Comparison of ENCODE assay signal across 22 cellular contexts in genomic region chr19:2686347-2686746, GRCh38. TPM values are rescaled to one million over a fixed set of nuclear protein-coding genes. Genes with fewer than 3 reads are reported as not detected.
DNase-seq lines count a peak whose midpoint lies in the region; ATAC-seq, FAIRE-seq and TF ChIP-seq lines count a peak whose summit lies in the region.
"Had no signal": no experiment of that assay in that cellular context is flagged by ENCODE, and none has a peak within 500 bp of the region (broad histone marks: within the 10 kb centered on the region; RNA-seq: fewer than 3 reads in every experiment).

No MANE protein-coding gene starts in this region.

- DNase-seq in left ventricle myocardium superior, result no peak
- no peak for DNase-seq in right cardiac atrium
- peak; percentile 36 for DNase-seq in osteoblast (ENCODE audit: insufficient read length, low spot score, missing footprints)
- DNase-seq in upper lobe of left lung, result no peak
- no peak for DNase-seq in NCI-H774 (lab: John Stamatoyannopoulos, UW)
- DNase-seq in RCC 7860 (ENCODE audit: low spot score), result no peak
- DNase-seq: Calu3; CD8-positive, alpha-beta T cell; HCEC 1CT; NCI-H1105; NCI-H2081; NCI-H446; NCI-H526 treated with DMSO at 0.1 percent for 48 hours; OCI-M1 had no signal

- H3K27me3 ChIP-seq in right cardiac atrium (ENCODE audit: control insufficient read depth, insufficient read depth) (no peaks in the 10 kb centered on the region), osteoblast (ENCODE audit: insufficient read depth, low read length) (no peaks in the 10 kb centered on the region), upper lobe of left lung (no peaks in the 10 kb centered on the region)
- H3K27me3 ChIP-seq: BLaER1 treated with 17β-estradiol and CSF1 and Interleukin-3, amounts not matched to agents 10 nM and 100 nM; SJCRH30 had no signal

- H3K9me3 ChIP-seq in right cardiac atrium (ENCODE audit: control insufficient read depth, low read length), result no peaks in the 10 kb centered on the region
- H3K9me3 ChIP-seq in osteoblast (ENCODE audit: low read depth, low read length), result no peaks in the 10 kb centered on the region
- H3K9me3 ChIP-seq in upper lobe of left lung, result no peaks in the 10 kb centered on the region
- H3K9me3 ChIP-seq: SJCRH30 had no signal

- H3K79me2 ChIP-seq in osteoblast (ENCODE audit: insufficient read depth, low read length), result no peaks in the 10 kb centered on the region

- no peak for TF ChIP-seq EP300 in upper lobe of left lung (IDR thresholded peaks at IDR 0.05)

- ATAC-seq in left ventricle myocardium superior, result peak; percentile 34
- no peak for ATAC-seq in right cardiac atrium
- no peak for ATAC-seq in upper lobe of left lung (ENCODE audit: low FRiP score in 2 of 2)
- ATAC-seq: CD8-positive, alpha-beta T cell had no signal

- TF ChIP-seq CTCF in osteoblast (IDR thresholded peaks at IDR 0.05; ENCODE audit: extremely low read depth, low read depth, low read length) (no peak), upper lobe of left lung (IDR thresholded peaks at IDR 0.05) (no peak)

- no peak overlapping the region for H3K4me2 ChIP-seq in osteoblast (ENCODE audit: insufficient read depth, low read length)
- H3K4me2 ChIP-seq: GM23338 had no signal

- H3K4me3 ChIP-seq in right cardiac atrium (ENCODE audit: low read length) (no peak overlapping the region), osteoblast (ENCODE audit: insufficient read depth, low read length) (no peak overlapping the region), upper lobe of left lung (no peak overlapping the region)
- H3K4me3 ChIP-seq: BLaER1 treated with 17β-estradiol and CSF1 and Interleukin-3, amounts not matched to agents 10 nM and 100 nM; GM23338 had no signal

- no peak overlapping the region for H3K27ac ChIP-seq in right cardiac atrium (ENCODE audit: low read length)
- H3K27ac ChIP-seq in cingulate gyrus (ENCODE audit: low read depth, low read length), result peak overlapping the region; percentile 86
- no peak overlapping the region for H3K27ac ChIP-seq in osteoblast (ENCODE audit: low read depth, low read length)
- peak overlapping the region; percentile 60 to 86 (median 72) for H3K27ac ChIP-seq in upper lobe of left lung

- H4K20me1 ChIP-seq in osteoblast (ENCODE audit: insufficient read depth, low read length), result no peaks in the 10 kb centered on the region
- H4K20me1 ChIP-seq: BLaER1 treated with 17β-estradiol and CSF1 and Interleukin-3, amounts not matched to agents 10 nM and 100 nM had no signal

- no peak overlapping the region for H2AFZ ChIP-seq in osteoblast (ENCODE audit: low read length)
- H2AFZ ChIP-seq: GM23338 had no signal

- intact Hi-C loops in left ventricle myocardium superior (cut with micrococcal nuclease) (no loop called here), right cardiac atrium (cut with DNase I) (no loop called here)

- 85% methylated on average over 17 of the region's 17 CpGs for WGBS in right cardiac atrium
- 79 to 88% methylated on average over 13 to 17 of the region's 17 CpGs for WGBS in upper lobe of left lung, 2 donors

- H3K36me3 ChIP-seq in osteoblast (ENCODE audit: insufficient read depth, low read length) (no peaks in the 10 kb centered on the region), upper lobe of left lung (no peaks in the 10 kb centered on the region)
- H3K36me3 ChIP-seq: SJCRH30 had no signal

- no peak for TF ChIP-seq POLR2A in upper lobe of left lung (IDR thresholded peaks at IDR 0.05)

- no peak for FAIRE-seq in RCC 7860 (lab: Jason Lieb, UNC)
- FAIRE-seq: GM12891, GM19239, HTR-8/SVneo had no signal

- H3K4me1 ChIP-seq in right cardiac atrium (ENCODE audit: control insufficient read depth, insufficient read depth, low read length) (no peaks in the 10 kb centered on the region), osteoblast (ENCODE audit: insufficient read depth, low read length) (no peaks in the 10 kb centered on the region), upper lobe of left lung (no peaks in the 10 kb centered on the region)
- H3K4me1 ChIP-seq: SJCRH30 had no signal

RNA-seq across cellular contexts. Expression of gene GNG7, which starts 16.1 kb away (rescaled TPM):
- 39.3 TPM for total RNA-seq in left ventricle myocardium superior
- total RNA-seq in right cardiac atrium, result 10 to 100 TPM; 40.2 to 58.2 (median 48.6) TPM
- polyA plus RNA-seq in right cardiac atrium, result 25.4 TPM
- 0.29 and 0.72 TPM in 2 replicates for total RNA-seq in osteoblast
- total RNA-seq in upper lobe of left lung, result 1 to 10 TPM; 3.5 to 7.7 (median 7.1) TPM
- total RNA-seq: LHCN-M2, SJCRH30 had no signal

RNA-seq across cellular contexts. Expression of gene DIRAS1, which starts 34.8 kb away (rescaled TPM):
- total RNA-seq in left ventricle myocardium superior, result 241 TPM
- 100 to 1,000 TPM; 160 to 176 (median 172) TPM for total RNA-seq in right cardiac atrium
- 155 TPM for polyA plus RNA-seq in right cardiac atrium
- total RNA-seq in osteoblast, result 12.4 and 14.8 TPM in 2 replicates
- 1 to 10 TPM in 1 of 6 donors, under 1 TPM in 2, not detected in 3; 0.15 to 1.3 (median 0.81) TPM for total RNA-seq in upper lobe of left lung
- total RNA-seq: SJCRH30 had no signal

RNA-seq across cellular contexts. Expression of gene SLC39A3, which starts 53.5 kb away (rescaled TPM):
- total RNA-seq in left ventricle myocardium superior, result 26.6 TPM
- 10 to 100 TPM; 19.9 to 25.5 (median 23.4) TPM for total RNA-seq in right cardiac atrium
- 29.3 TPM for polyA plus RNA-seq in right cardiac atrium
- 33.0 and 33.7 TPM in 2 replicates for total RNA-seq in osteoblast
- total RNA-seq in upper lobe of left lung, result 10 to 100 TPM; 12.6 to 48.2 (median 30.6) TPM

Comparison
In these comparisons a context has a peak if more than half of its experiments do, and no peak if none do; other contexts are left out.
1. H3K27ac ChIP-seq: peak in cingulate gyrus (single experiment) and upper lobe of left lung (4 of 4); none in right cardiac atrium (single experiment) and osteoblast (single experiment).
2. RNA of gene DIRAS1, which starts 34.8 kb away (total RNA-seq): 241 TPM in left ventricle myocardium superior (single experiment) and 160 to 176 TPM in right cardiac atrium; 12.4 to 14.8 TPM in osteoblast and 0.15 to 1.3 TPM in upper lobe of left lung; every median in the first group is over 10 times any median in the second.